Comparison of ENCODE assay signal across 18 cellular contexts in genomic region chr13:33277946-33278345, GRCh38. TPM values are rescaled to one million over a fixed set of nuclear protein-coding genes. Genes with fewer than 3 reads are reported as not detected.
DNase-seq lines count a peak whose midpoint lies in the region; ATAC-seq and TF ChIP-seq lines count a peak whose summit lies in the region.
"Had no signal": no experiment of that assay in that cellular context is flagged by ENCODE, and none has a peak within 500 bp of the region (broad histone marks: within the 10 kb centered on the region; RNA-seq: fewer than 3 reads in every experiment).

No MANE protein-coding gene starts in this region.

- H3K4me3 ChIP-seq in fibroblast of villous mesenchyme (ENCODE audit: low read depth, low read length) (no peak overlapping the region), vagina (no peak overlapping the region)

- TF ChIP-seq CTCF in fibroblast of villous mesenchyme (IDR thresholded peaks at IDR 0.05; ENCODE audit: insufficient read depth, low read depth, low read length) (no peak), vagina (IDR thresholded peaks at IDR 0.05) (no peak)

- H3K27me3 ChIP-seq in vagina = no peaks in the 10 kb centered on the region

- intact Hi-C loops in Right ventricle myocardium inferior (cut with DNase I) (no loop called here), cardiac septum (cut with DNase I) (no loop called here), sciatic nerve (cut with DNase I) (no loop called here), vagina (cut with DNase I) (no loop called here)

- TF ChIP-seq POLR2A in vagina (IDR thresholded peaks at IDR 0.05) = no peak

- peaks cover 43% of the 10 kb centered on the region for H3K4me1 ChIP-seq in vagina

- H3K27ac ChIP-seq in vagina = peak overlapping the region; percentile 1
- H3K27ac ChIP-seq: 22Rv1, HL-60, RWPE1 had no signal

- no peaks in the 10 kb centered on the region for H3K36me3 ChIP-seq in vagina

- DNase-seq in Right ventricle myocardium inferior (ENCODE audit: missing footprints) (no peak), cardiac septum (ENCODE audit: low spot score) (no peak), fibroblast of villous mesenchyme (ENCODE audit: low read depth) (peak; percentile 84), sciatic nerve (ENCODE audit: low spot score) (no peak), vagina (ENCODE audit: extremely low spot score in 2 of 2) (no peak), SKM-1 (lab: John Stamatoyannopoulos, UW; ENCODE audit: unreplicated experiment) (no peak)
- DNase-seq: activated CD4-positive, alpha-beta T cell treated with anti-CD3 and anti-CD28 coated beads for 36 hours; activated naive CD8-positive, alpha-beta T cell treated with anti-CD3 and anti-CD28 coated beads for 36 hours; CD4-positive, CD25-positive, alpha-beta regulatory T cell; DMS79 treated with DMSO at 0.1 percent for 48 hours; hypothalamus; KG1; NCI-H2227 treated with DMSO at 0.1 percent for 48 hours had no signal

- ATAC-seq in Right ventricle myocardium inferior (peak; percentile 65), sciatic nerve (peak; percentile 76), HG02852 (IDR thresholded peaks at IDR 0.05; ENCODE audit: unreplicated experiment) (no peak), GM21619 (IDR thresholded peaks at IDR 0.05; ENCODE audit: unreplicated experiment) (no peak)
- ATAC-seq: activated CD4-positive, alpha-beta T cell treated with anti-CD3 and anti-CD28 coated beads for 36 hours had no signal

- no peaks in the 10 kb centered on the region for H3K9me3 ChIP-seq in vagina

RNA-seq across cellular contexts. Expression of gene STARD13, which starts 7.6 kb away (rescaled TPM):
- total RNA-seq in Right ventricle myocardium inferior (36.4 TPM), cardiac septum (26.9 TPM), fibroblast of villous mesenchyme (48.0 and 52.2 TPM in 2 replicates), sciatic nerve (151 TPM), vagina (33.1 TPM)
- total RNA-seq: CD4-positive, CD25-positive, alpha-beta regulatory T cell had no signal

Comparison
In these comparisons a context has a peak if more than half of its experiments do, and no peak if none do; other contexts are left out.
1. ATAC-seq: peak in Right ventricle myocardium inferior (single experiment) and sciatic nerve (single experiment); none in HG02852 (single experiment) and GM21619 (single experiment).